1 cellular context compared by ENCODE assay signal in genomic region chr5:138465288-138466057, GRCh38.
TF ChIP-seq lines count a peak whose summit lies in the region.

TSS of gene EGR1 (plus strand) at chr5:138465479. CDS start at chr5:138465762, 283 bp downstream.

TF ChIP-seq in GM12878, 131 proteins besides CTCF, POLR2A, EP300 and RAD21 (continued from another document and continues in another):
- TF ChIP-seq PBX3 (IDR thresholded peaks at IDR 0.05; ENCODE audit: insufficient replicate concordance, low read depth, low read length) (no peak), SP1 (IDR thresholded peaks at IDR 0.05; ENCODE audit: low read depth, low read length) (peak; percentile 37), PAX5 (IDR thresholded peaks at IDR 0.05; ENCODE audit: borderline replicate concordance, low read depth, low read length) (no peak), KAT2A (conservative IDR thresholded peaks at IDR 0.05; ENCODE audit: control insufficient read depth, low read depth, low read length) (no peak), REST (IDR thresholded peaks at IDR 0.05; ENCODE audit: low read depth, low read length) (no peak), NFIC (IDR thresholded peaks at IDR 0.05; ENCODE audit: low read depth, low read length) (no peak), CHD1 (IDR thresholded peaks at IDR 0.05; ENCODE audit: low read depth, low read length) (no peak), RCOR1 (conservative IDR thresholded peaks at IDR 0.05; ENCODE audit: low read depth, low read length) (no peak), TCF3 (IDR thresholded peaks at IDR 0.05; ENCODE audit: borderline replicate concordance, insufficient read depth, low read depth, low read length) (peak; percentile 98), SIN3A (IDR thresholded peaks at IDR 0.05; ENCODE audit: low read depth, low read length) (no peak), ZSCAN29 (IDR thresholded peaks at IDR 0.05) (no peak), ETV6 (conservative IDR thresholded peaks at IDR 0.05 in 1 of 2, IDR thresholded peaks at IDR 0.05 in 1 of 2; ENCODE audit: borderline replicate concordance in 1 of 2, low read depth in 1 of 2) (no peak), CHD4 (IDR thresholded peaks at IDR 0.05) (no peak), ZZZ3 (IDR thresholded peaks at IDR 0.05; ENCODE audit: control insufficient read depth, insufficient read length, low read depth) (no peak), NRF1 (conservative IDR thresholded peaks at IDR 0.05; ENCODE audit: low read depth, low read length) (no peak), NR2C2 (IDR thresholded peaks at IDR 0.05; ENCODE audit: borderline replicate concordance, control insufficient read depth, insufficient read length, low read depth) (no peak), IRF3 (IDR thresholded peaks at IDR 0.05) (0 out of 2 replicates have a peak, but pooled peaks have one; percentile 29), SUPT20H (IDR thresholded peaks at IDR 0.05; ENCODE audit: borderline replicate concordance, control insufficient read depth, low read depth, low read length) (no peak), KLF5 (IDR thresholded peaks at IDR 0.05; ENCODE audit: partially characterized antibody) (peak; percentile 28), CBX3 (IDR thresholded peaks at IDR 0.05; ENCODE audit: borderline replicate concordance, low read depth) (no peak), MTA3 (IDR thresholded peaks at IDR 0.05; ENCODE audit: borderline replicate concordance, low read length) (no peak), SUZ12 (IDR thresholded peaks at IDR 0.05; ENCODE audit: unreplicated experiment) (no peak), SPI1 (IDR thresholded peaks at IDR 0.05; ENCODE audit: borderline replicate concordance, insufficient read depth, low read depth, low read length) (no peak), PKNOX1 (IDR thresholded peaks at IDR 0.05) (peak; percentile 78), ZNF622 (IDR thresholded peaks at IDR 0.05) (no peak), NKRF (conservative IDR thresholded peaks at IDR 0.05) (peak; percentile 83), ZNF274 (IDR thresholded peaks at IDR 0.05; ENCODE audit: insufficient read depth, insufficient read length) (no peak), TARDBP (IDR thresholded peaks at IDR 0.05; ENCODE audit: borderline replicate concordance) (no peak), CEBPZ (IDR thresholded peaks at IDR 0.05; ENCODE audit: low read depth, low read length) (no peak), FOXM1 (IDR thresholded peaks at IDR 0.05; ENCODE audit: low read depth, low read length) (no peak), GATAD2B (conservative IDR thresholded peaks at IDR 0.05; ENCODE audit: low read depth) (peak; percentile 63; the same call in 1 of the 2 replicates), NR2F1 (conservative IDR thresholded peaks at IDR 0.05) (peak; percentile 64), POLR2AphosphoS5 (IDR thresholded peaks at IDR 0.05; ENCODE audit: low read length) (peak; percentile 95), CREM (IDR thresholded peaks at IDR 0.05; ENCODE audit: low read depth) (peak; percentile 90), ZNF687 (IDR thresholded peaks at IDR 0.05) (peak; percentile 95), KDM1A (IDR thresholded peaks at IDR 0.05; ENCODE audit: borderline replicate concordance) (no peak), YBX1 (IDR thresholded peaks at IDR 0.05) (no peak), PML (IDR thresholded peaks at IDR 0.05; ENCODE audit: low read length) (peak; percentile 93), CEBPB (IDR thresholded peaks at IDR 0.05; ENCODE audit: borderline replicate concordance in 1 of 2, low read depth in 2 of 2, low read length in 2 of 2) (no peak), ZBTB40 (IDR thresholded peaks at IDR 0.05; ENCODE audit: borderline replicate concordance) (no peak), ZNF207 (IDR thresholded peaks at IDR 0.05; ENCODE audit: borderline replicate concordance) (no peak; the same call in 1 of the 2 replicates), WRNIP1 (IDR thresholded peaks at IDR 0.05; ENCODE audit: borderline replicate concordance, low read depth, low read length) (no peak)
